ENCODE assay signal across 9 cellular contexts in the genomic region with DNA sequence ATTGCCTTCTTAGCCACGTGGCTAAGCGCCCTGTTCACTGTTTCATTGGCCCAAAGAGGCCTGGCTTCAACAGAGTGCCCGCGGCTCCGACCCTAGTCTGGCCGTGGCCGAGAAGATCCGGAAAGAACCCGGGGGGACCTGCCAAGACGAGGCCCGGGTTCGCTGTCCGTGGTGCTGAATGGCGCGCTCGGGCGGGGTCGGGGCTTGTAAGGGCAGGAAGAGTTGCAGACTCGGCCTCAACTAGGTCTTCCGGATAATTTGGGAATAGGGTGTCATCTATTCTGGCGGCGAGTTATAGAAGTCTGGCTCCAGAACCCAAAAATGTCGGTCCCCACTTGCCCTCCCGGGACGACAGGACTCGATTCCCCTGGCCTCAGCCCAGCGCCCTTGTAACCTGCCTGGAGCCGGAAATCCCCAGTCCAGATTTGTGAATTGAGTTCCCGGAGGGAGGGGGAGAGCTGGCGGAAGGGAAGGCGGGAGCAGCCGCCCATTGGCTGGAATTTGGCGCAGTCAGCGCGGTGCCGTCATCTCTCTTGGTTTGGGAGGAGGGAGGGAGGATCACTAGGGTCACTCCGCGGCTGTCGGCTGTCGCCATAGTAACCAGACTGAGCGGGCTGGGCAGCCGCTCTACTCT. TPM values are rescaled to one million over a fixed set of nuclear protein-coding genes. Genes with fewer than 3 reads are reported as not detected.
DNase-seq lines count a peak whose midpoint lies in the region; ATAC-seq and TF ChIP-seq lines count a peak whose summit lies in the region.
"Had no signal": no experiment of that assay in that cellular context is flagged by ENCODE, and none has a peak within 500 bp of the region (broad histone marks: within the 10 kb centered on the region; RNA-seq: fewer than 3 reads in every experiment).

No MANE protein-coding gene starts in this region.

- no peak for TF ChIP-seq POLR2A in thyroid gland (IDR thresholded peaks at IDR 0.05)

- H3K27me3 ChIP-seq in GM06990 (replicated peaks; ENCODE audit: control insufficient read depth, insufficient read depth, low read length) (peaks cover 1% of the 10 kb centered on the region), thyroid gland (peaks cover 43% of the 10 kb centered on the region)

- TF ChIP-seq CTCF in GM06990 (IDR thresholded peaks at IDR 0.05; ENCODE audit: insufficient read depth, low read length, poor library complexity, severe bottlenecking): no peak
- no peak for TF ChIP-seq CTCF in thyroid gland (IDR thresholded peaks at IDR 0.05)

- no peak for ATAC-seq in GM19035 (IDR thresholded peaks at IDR 0.05; ENCODE audit: unreplicated experiment)
- ATAC-seq in GM21737 (IDR thresholded peaks at IDR 0.05; ENCODE audit: unreplicated experiment): no peak

- 2 to 4% methylated on average over 15 to 41 of the region's 42 CpGs for WGBS in thyroid gland, 2 donors

- H3K9me3 ChIP-seq in thyroid gland: no peaks in the 10 kb centered on the region

- peaks cover 0 to 22% of the 10 kb centered on the region in 2 donors for H3K4me1 ChIP-seq in thyroid gland

- H3K4me3 ChIP-seq in GM06990 (replicated peaks; ENCODE audit: low read depth, low read length) (no peak overlapping the region), thyroid gland (replicated peaks in 1 of 3) (no peak overlapping the region)
- H3K4me3 ChIP-seq: PC-9 had no signal

- H3K27ac ChIP-seq in epithelial cell of prostate: peak overlapping the region; percentile 67
- no peak overlapping the region for H3K27ac ChIP-seq in thyroid gland

- H3K36me3 ChIP-seq in GM06990 (ENCODE audit: control insufficient read depth, insufficient read depth, low read length) (no peaks in the 10 kb centered on the region), thyroid gland (no peaks in the 10 kb centered on the region)

- DNase-seq in GM06990 (ENCODE audit: extremely low read depth, insufficient read length) (peak; percentile 42), NCI-H2107 treated with DMSO at 0.1 percent for 48 hours (lab: John Stamatoyannopoulos, UW; ENCODE audit: unreplicated experiment) (peak; percentile 92), epithelial cell of prostate (ENCODE audit: low read depth, low spot score) (peak; percentile 53), middle frontal gyrus (ENCODE audit: extremely low spot score, low spot score) (peak; percentile 64), thyroid gland (peak; percentile 56 to 76)
- peak; percentile 51 to 57 for DNase-seq in activated CD4-positive, alpha-beta T cell treated with anti-CD3 and anti-CD28 coated beads, Interleukin-2, amount 50 U/mL, for 4 hours

- intact Hi-C loops in thyroid gland (cut with DNase I): no loop called here

RNA-seq across cellular contexts. Expression of a gene that starts 3.5 kb away (rescaled TPM):
- under 1 TPM in 1 of 4 donors, not detected in 3; 0.39 TPM for total RNA-seq in thyroid gland

RNA-seq across cellular contexts. Expression of a gene that starts 22.0 kb away (rescaled TPM):
- total RNA-seq in thyroid gland: not detected
- total RNA-seq: PC-9 had no signal

RNA-seq across cellular contexts. Expression of a gene that starts 30.2 kb away (rescaled TPM):
- not detected for total RNA-seq in thyroid gland
- total RNA-seq: PC-9 had no signal

Comparison
In these comparisons a context has a peak if more than half of its experiments do, and no peak if none do; other contexts are left out.
1. DNase-seq: peak in every context shown above with its lines; median percentile 92 in NCI-H2107 treated with DMSO at 0.1 percent for 48 hours; 66 in thyroid gland; 64 in middle frontal gyrus; 54 in activated CD4-positive, alpha-beta T cell treated with anti-CD3 and anti-CD28 coated beads, Interleukin-2, amount 50 U/mL, for 4 hours; 53 in epithelial cell of prostate; 42 in GM06990.